In the genomic region with DNA sequence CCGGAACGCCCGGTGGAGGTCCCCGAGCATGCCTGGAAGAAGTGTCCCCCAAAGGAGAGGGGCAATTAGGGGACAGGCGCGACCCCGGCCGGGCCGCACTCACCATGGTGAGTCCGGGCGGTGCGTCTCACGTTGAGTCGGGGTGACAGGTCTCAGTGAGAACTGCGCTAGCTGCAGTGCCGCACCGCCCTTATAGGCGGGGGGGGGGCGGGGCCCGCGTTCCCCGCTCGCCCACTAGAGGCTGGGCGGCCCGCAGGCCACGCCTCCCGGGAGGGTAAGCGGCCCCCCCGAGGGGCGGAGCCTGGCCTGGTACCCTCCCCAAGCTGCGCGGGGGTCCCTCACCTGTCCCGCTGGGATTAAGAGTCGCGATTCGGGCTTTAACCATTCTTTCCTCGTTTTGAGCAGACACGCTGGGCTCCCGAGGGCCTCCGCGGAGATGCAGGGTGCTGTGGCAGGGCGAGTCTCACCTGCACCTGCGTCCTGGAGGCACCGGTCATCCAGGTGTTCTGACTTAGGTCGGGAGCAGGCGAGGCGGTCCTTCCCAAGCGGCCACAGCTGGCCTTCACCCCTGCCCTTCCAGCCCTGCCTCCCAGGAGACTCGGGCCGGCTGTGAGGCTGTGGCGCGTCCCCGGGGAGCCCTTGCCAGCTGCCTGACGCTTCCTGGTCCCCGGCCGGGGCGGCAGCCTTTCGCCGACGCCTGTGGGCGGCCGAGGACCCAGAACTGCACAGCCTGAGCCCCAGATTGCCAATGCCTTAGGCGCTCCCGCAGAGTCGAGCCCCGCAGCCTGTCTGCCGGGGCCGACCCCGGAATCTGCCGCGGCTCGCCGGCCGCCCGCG, we compare ENCODE assay signal across 1 cellular context.
TF ChIP-seq lines count a peak whose summit lies in the region.

Gene TUBA4A (minus strand): TSS at position 166 of the 837 bp plus-strand sequence. CDS start 60 bp downstream, at position 106.

TF ChIP-seq in A549, 52 proteins besides CTCF, POLR2A, EP300 and RAD21 (continued from another document):
- TF ChIP-seq REST (IDR thresholded peaks at IDR 0.05) (no peak), TFCP2L1 (CRISPR knock-in tag; IDR thresholded peaks at IDR 0.05) (no peak), RARB (CRISPR knock-in tag; IDR thresholded peaks at IDR 0.05) (0 out of 2 replicates have a peak, but pooled peaks have one; percentile 55), ZSCAN20 (CRISPR knock-in tag; IDR thresholded peaks at IDR 0.05) (no peak), SREBF2 (IDR thresholded peaks at IDR 0.05) (no peak), ZC3H11A (IDR thresholded peaks at IDR 0.05) (no peak), HEYL (CRISPR knock-in tag; IDR thresholded peaks at IDR 0.05) (no peak), HDAC2 (IDR thresholded peaks at IDR 0.05) (no peak), ZFP36 (IDR thresholded peaks at IDR 0.05; ENCODE audit: borderline replicate concordance, partially characterized antibody) (no peak), PHF8 (IDR thresholded peaks at IDR 0.05; ENCODE audit: borderline replicate concordance, low read depth) (peak; percentile 44; the same call in 1 of the 2 replicates), KDM1A (IDR thresholded peaks at IDR 0.05; ENCODE audit: low read depth) (no peak), SMC3 (IDR thresholded peaks at IDR 0.05) (peak; percentile 17; the same call in 1 of the 3 replicates), EHF (CRISPR knock-in tag; IDR thresholded peaks at IDR 0.05) (no peak), HOXB13 (CRISPR knock-in tag; IDR thresholded peaks at IDR 0.05; ENCODE audit: low read depth) (no peak), RNF2 (IDR thresholded peaks at IDR 0.05; ENCODE audit: borderline replicate concordance, low read depth) (0 out of 2 replicates have a peak, but pooled peaks have one; percentile 50), NR3C1 (IDR thresholded peaks at IDR 0.05) (no peak), RCOR1 (IDR thresholded peaks at IDR 0.05; ENCODE audit: low read depth, low read length) (no peak), CEBPB (IDR thresholded peaks at IDR 0.05) (no peak), EHMT2 (IDR thresholded peaks at IDR 0.05; ENCODE audit: low read depth) (no peak)
- TF ChIP-seq, protein P1, sequence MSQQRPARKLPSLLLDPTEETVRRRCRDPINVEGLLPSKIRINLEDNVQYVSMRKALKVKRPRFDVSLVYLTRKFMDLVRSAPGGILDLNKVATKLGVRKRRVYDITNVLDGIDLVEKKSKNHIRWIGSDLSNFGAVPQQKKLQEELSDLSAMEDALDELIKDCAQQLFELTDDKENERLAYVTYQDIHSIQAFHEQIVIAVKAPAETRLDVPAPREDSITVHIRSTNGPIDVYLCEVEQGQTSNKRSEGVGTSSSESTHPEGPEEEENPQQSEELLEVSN (IDR thresholded peaks at IDR 0.05; ENCODE audit: borderline replicate concordance, low read depth): no peak
- TF ChIP-seq, protein P2, sequence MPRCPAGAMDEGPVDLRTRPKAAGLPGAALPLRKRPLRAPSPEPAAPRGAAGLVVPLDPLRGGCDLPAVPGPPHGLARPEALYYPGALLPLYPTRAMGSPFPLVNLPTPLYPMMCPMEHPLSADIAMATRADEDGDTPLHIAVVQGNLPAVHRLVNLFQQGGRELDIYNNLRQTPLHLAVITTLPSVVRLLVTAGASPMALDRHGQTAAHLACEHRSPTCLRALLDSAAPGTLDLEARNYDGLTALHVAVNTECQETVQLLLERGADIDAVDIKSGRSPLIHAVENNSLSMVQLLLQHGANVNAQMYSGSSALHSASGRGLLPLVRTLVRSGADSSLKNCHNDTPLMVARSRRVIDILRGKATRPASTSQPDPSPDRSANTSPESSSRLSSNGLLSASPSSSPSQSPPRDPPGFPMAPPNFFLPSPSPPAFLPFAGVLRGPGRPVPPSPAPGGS (IDR thresholded peaks at IDR 0.05): peak; percentile 92
- TF ChIP-seq, protein P3, sequence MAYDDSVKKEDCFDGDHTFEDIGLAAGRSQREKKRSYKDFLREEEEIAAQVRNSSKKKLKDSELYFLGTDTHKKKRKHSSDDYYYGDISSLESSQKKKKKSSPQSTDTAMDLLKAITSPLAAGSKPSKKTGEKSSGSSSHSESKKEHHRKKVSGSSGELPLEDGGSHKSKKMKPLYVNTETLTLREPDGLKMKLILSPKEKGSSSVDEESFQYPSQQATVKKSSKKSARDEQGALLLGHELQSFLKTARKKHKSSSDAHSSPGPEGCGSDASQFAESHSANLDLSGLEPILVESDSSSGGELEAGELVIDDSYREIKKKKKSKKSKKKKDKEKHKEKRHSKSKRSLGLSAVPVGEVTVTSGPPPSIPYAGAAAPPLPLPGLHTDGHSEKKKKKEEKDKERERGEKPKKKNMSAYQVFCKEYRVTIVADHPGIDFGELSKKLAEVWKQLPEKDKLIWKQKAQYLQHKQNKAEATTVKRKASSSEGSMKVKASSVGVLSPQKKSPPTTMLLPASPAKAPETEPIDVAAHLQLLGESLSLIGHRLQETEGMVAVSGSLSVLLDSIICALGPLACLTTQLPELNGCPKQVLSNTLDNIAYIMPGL (CRISPR knock-in tag; IDR thresholded peaks at IDR 0.05; ENCODE audit: borderline replicate concordance): no peak
